In genomic region chr13:84645196-84646071, GRCh38 we compare ENCODE assay signal across 13 cellular contexts.
DNase-seq lines count a peak whose midpoint lies in the region; ATAC-seq, FAIRE-seq and TF ChIP-seq lines count a peak whose summit lies in the region.
"Had no signal": no experiment of that assay in that cellular context is flagged by ENCODE, and none has a peak within 500 bp of the region (broad histone marks: within the 10 kb centered on the region; RNA-seq: fewer than 3 reads in every experiment).

No MANE protein-coding gene starts in this region.

- H3K27ac ChIP-seq in astrocyte (ENCODE audit: low read depth, low read length): peak overlapping the region; percentile 40
- H3K27ac ChIP-seq: parathyroid adenoma had no signal

- H3K79me2 ChIP-seq in astrocyte (ENCODE audit: insufficient read depth, low read length): no peaks in the 10 kb centered on the region
- H3K79me2 ChIP-seq: parathyroid adenoma had no signal

- DNase-seq in NCI-H1694 treated with DMSO at 0.1 percent for 48 hours (lab: John Stamatoyannopoulos, UW) (peak; percentile 30), NCI-H1694 (lab: John Stamatoyannopoulos, UW) (no peak), NCI-H2081 (lab: John Stamatoyannopoulos, UW) (peak; percentile 22 to 55), astrocyte (ENCODE audit: low read depth) (peak; percentile 92), retinal pigment epithelial cell (ENCODE audit: low read depth) (peak; percentile 35), T-helper 1 cell (no peak), T1000 (lab: John Stamatoyannopoulos, UW) (no peak)
- DNase-seq: activated CD4-positive, alpha-beta T cell treated with anti-CD3 and anti-CD28 coated beads, Interleukin-2, amount 50 U/mL, for 4 hours; left ventricle myocardium superior had no signal

- FAIRE-seq in astrocyte (lab: Jason Lieb, UNC): peak; percentile 86
- FAIRE-seq: K562 had no signal

- H3K27me3 ChIP-seq in astrocyte (ENCODE audit: insufficient read depth, low read length): no peaks in the 10 kb centered on the region

- no peaks in the 10 kb centered on the region for H3K36me3 ChIP-seq in astrocyte (ENCODE audit: insufficient read depth, low read length)

- ATAC-seq in HG03108 (IDR thresholded peaks at IDR 0.05; ENCODE audit: unreplicated experiment): no peak
- ATAC-seq: K562, left ventricle myocardium superior had no signal

- no peak overlapping the region for H3K4me3 ChIP-seq in astrocyte (ENCODE audit: insufficient read depth, low read depth, low read length)
- no peak overlapping the region for H3K4me3 ChIP-seq in retinal pigment epithelial cell (ENCODE audit: low read length)
- H3K4me3 ChIP-seq: K562 had no signal

- peaks cover 4% of the 10 kb centered on the region for H3K9me3 ChIP-seq in astrocyte (ENCODE audit: insufficient read depth, low read depth, low read length)

- peak overlapping the region; percentile 35 for H2AFZ ChIP-seq in astrocyte (ENCODE audit: low read depth, low read length)
- H2AFZ ChIP-seq: parathyroid adenoma had no signal

- H3K27ac Mint-ChIP-seq in astrocyte (ENCODE audit: unreplicated experiment): peak overlapping the region; percentile 2
- H3K27ac Mint-ChIP-seq: type B pancreatic cell had no signal

- TF ChIP-seq CTCF in astrocyte (IDR thresholded peaks at IDR 0.05; ENCODE audit: insufficient read depth, low read depth, low read length) (no peak), retinal pigment epithelial cell (conservative IDR thresholded peaks at IDR 0.05; ENCODE audit: low read depth, low read length) (no peak)

- H3K27me3 Mint-ChIP-seq in astrocyte (ENCODE audit: low read depth, unreplicated experiment): no peaks in the 10 kb centered on the region
- H3K27me3 Mint-ChIP-seq: type B pancreatic cell had no signal

- H3K4me3 Mint-ChIP-seq in astrocyte (ENCODE audit: unreplicated experiment): no peak overlapping the region
- H3K4me3 Mint-ChIP-seq: type B pancreatic cell had no signal

- H4K20me1 ChIP-seq in astrocyte (ENCODE audit: insufficient read depth, low read length): no peaks in the 10 kb centered on the region

- H3K9me3 Mint-ChIP-seq in astrocyte (ENCODE audit: unreplicated experiment): peaks cover 6% of the 10 kb centered on the region
- H3K9me3 Mint-ChIP-seq: type B pancreatic cell had no signal

- peaks cover 14% of the 10 kb centered on the region for H3K4me1 ChIP-seq in astrocyte (ENCODE audit: insufficient read depth, low read length)
- H3K4me1 ChIP-seq: parathyroid adenoma had no signal

- H3K4me1 Mint-ChIP-seq in astrocyte (ENCODE audit: low read depth, unreplicated experiment): peaks cover 32% of the 10 kb centered on the region

- no peaks in the 10 kb centered on the region for H3K36me3 Mint-ChIP-seq in astrocyte (ENCODE audit: low read depth, unreplicated experiment)
- H3K36me3 Mint-ChIP-seq: type B pancreatic cell had no signal

- peak overlapping the region; percentile 40 for H3K4me2 ChIP-seq in astrocyte (ENCODE audit: low read length)

- H3K9ac ChIP-seq in astrocyte (ENCODE audit: low read length): no peak overlapping the region
- H3K9ac ChIP-seq: parathyroid adenoma had no signal

Comparison
In these comparisons a context has a peak if more than half of its experiments do, and no peak if none do; other contexts are left out.
1. DNase-seq: peak in NCI-H1694 treated with DMSO at 0.1 percent for 48 hours (single experiment), NCI-H2081 (2 of 2), astrocyte (single experiment) and retinal pigment epithelial cell (single experiment); none in NCI-H1694 (single experiment), T-helper 1 cell (0 of 5) and T1000 (single experiment).